Comparison of ENCODE assay signal across 1 cellular context in the genomic region with DNA sequence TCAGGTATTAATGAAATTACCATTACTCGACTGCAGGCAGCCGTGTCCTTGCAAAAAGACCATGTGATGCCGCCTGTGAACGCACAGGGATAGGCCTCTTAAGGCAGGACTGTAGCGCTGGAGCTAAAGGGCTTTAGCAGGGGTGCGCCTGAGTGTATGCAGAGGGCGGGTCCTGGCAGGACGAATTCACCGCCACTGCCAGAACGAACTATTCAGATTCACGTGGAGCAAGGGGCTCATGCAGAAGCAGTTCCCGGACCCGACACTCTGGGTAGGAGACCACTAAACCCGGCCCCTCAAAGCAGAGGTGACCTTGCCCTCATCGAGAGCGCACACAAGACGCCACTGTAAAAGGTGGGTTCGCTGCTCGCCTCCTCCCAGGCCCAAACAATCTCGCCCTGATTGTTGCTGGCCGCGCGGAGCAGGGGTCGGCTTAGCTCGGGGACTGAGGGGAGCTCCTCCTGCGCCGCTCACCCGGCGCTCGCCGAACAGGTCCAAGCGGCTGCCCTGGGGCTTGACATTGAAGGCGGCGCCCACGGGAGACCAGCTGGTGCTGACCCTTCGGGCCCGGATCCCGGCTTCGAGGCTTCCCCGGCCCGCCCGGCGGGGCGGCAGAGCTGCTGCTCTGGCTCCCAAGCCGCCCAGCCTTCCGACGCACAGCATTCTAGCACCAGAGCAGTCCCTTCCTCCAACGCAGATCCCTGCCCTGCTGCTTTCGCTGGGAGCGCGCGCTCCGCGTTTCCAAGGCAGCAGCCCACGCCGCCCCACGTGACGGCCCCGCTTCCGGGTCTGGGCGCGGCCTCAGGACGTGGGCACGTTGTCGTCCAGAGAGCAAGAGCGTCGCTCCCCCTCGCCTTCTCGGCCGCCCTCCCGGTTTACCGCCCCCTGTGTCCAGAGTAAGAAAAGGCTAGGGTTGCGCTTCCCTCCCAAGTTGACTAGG.
A peak's percentile ranks its signal among the peaks of the same experiment; 100 is the strongest.
TF ChIP-seq lines count a peak whose summit lies in the region.

A gene (minus strand): TSS at position 743 of the 940 bp plus-strand sequence. CDS start 80 bp downstream, at position 663.

TF ChIP-seq in HepG2, 621 proteins besides CTCF, POLR2A, EP300 and RAD21 (continued from another document and continues in another):
- TF ChIP-seq PRPF4 (IDR thresholded peaks at IDR 0.05; ENCODE audit: low read depth, low read length, poor library complexity, severe bottlenecking): no peak
- no peak; the same call in 1 of the 2 replicates for TF ChIP-seq KDM4B (CRISPR knock-in tag; IDR thresholded peaks at IDR 0.05)
- peak; percentile 38; the same call in 1 of the 2 replicates for TF ChIP-seq TSC22D2 (CRISPR knock-in tag; IDR thresholded peaks at IDR 0.05; ENCODE audit: borderline replicate concordance)
- no peak for TF ChIP-seq TCF12 (IDR thresholded peaks at IDR 0.05)
- TF ChIP-seq TCF12 (CRISPR knock-in tag; IDR thresholded peaks at IDR 0.05): no peak
- no peak for TF ChIP-seq ZNF563 (CRISPR knock-in tag; IDR thresholded peaks at IDR 0.05)
- TF ChIP-seq ZSCAN25 (CRISPR knock-in tag; IDR thresholded peaks at IDR 0.05): peak; percentile 82
- TF ChIP-seq HNRNPK (IDR thresholded peaks at IDR 0.05; ENCODE audit: low read depth, low read length, poor library complexity, severe bottlenecking): peak; percentile 33
- TF ChIP-seq PAF1 (CRISPR knock-in tag; IDR thresholded peaks at IDR 0.05): no peak
- no peak for TF ChIP-seq ZNF253 (CRISPR knock-in tag; IDR thresholded peaks at IDR 0.05; ENCODE audit: borderline replicate concordance)
- TF ChIP-seq RBM39 (IDR thresholded peaks at IDR 0.05; ENCODE audit: low read depth, low read length, poor library complexity, severe bottlenecking): peak; percentile 74
- peak; percentile 93; the same call in 1 of the 2 replicates for TF ChIP-seq ZNF788 (CRISPR knock-in tag; IDR thresholded peaks at IDR 0.05; ENCODE audit: borderline replicate concordance)
- no peak for TF ChIP-seq MAF1 (CRISPR knock-in tag; IDR thresholded peaks at IDR 0.05; ENCODE audit: borderline replicate concordance)
- no peak; the same call in 1 of the 2 replicates for TF ChIP-seq KDM5B (CRISPR knock-in tag; IDR thresholded peaks at IDR 0.05; ENCODE audit: borderline replicate concordance)
- TF ChIP-seq SRSF4 (IDR thresholded peaks at IDR 0.05; ENCODE audit: low read depth, low read length, poor library complexity, severe bottlenecking): no peak
- TF ChIP-seq SUZ12 (IDR thresholded peaks at IDR 0.05; ENCODE audit: low read depth, low read length): no peak
- peak; percentile 35; the same call in 1 of the 2 replicates for TF ChIP-seq ZNF33B (CRISPR knock-in tag; IDR thresholded peaks at IDR 0.05)
- TF ChIP-seq, protein P1, sequence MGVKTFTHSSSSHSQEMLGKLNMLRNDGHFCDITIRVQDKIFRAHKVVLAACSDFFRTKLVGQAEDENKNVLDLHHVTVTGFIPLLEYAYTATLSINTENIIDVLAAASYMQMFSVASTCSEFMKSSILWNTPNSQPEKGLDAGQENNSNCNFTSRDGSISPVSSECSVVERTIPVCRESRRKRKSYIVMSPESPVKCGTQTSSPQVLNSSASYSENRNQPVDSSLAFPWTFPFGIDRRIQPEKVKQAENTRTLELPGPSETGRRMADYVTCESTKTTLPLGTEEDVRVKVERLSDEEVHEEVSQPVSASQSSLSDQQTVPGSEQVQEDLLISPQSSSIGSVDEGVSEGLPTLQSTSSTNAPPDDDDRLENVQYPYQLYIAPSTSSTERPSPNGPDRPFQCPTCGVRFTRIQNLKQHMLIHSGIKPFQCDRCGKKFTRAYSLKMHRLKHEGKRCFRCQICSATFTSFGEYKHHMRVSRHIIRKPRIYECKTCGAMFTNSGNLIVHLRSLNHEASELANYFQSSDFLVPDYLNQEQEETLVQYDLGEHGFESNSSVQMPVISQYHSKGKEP (CRISPR knock-in tag; IDR thresholded peaks at IDR 0.05): no peak
- TF ChIP-seq, protein P2, sequence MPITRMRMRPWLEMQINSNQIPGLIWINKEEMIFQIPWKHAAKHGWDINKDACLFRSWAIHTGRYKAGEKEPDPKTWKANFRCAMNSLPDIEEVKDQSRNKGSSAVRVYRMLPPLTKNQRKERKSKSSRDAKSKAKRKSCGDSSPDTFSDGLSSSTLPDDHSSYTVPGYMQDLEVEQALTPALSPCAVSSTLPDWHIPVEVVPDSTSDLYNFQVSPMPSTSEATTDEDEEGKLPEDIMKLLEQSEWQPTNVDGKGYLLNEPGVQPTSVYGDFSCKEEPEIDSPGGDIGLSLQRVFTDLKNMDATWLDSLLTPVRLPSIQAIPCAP (CRISPR knock-in tag; IDR thresholded peaks at IDR 0.05; ENCODE audit: low read depth): no peak; the same call in 1 of the 2 replicates
- peak; percentile 93 for TF ChIP-seq TGIF2 (CRISPR knock-in tag; IDR thresholded peaks at IDR 0.05)
- no peak; the same call in 1 of the 2 replicates for TF ChIP-seq EHMT2 (IDR thresholded peaks at IDR 0.05; ENCODE audit: borderline replicate concordance, low read depth, low read length)
- TF ChIP-seq, protein P3, sequence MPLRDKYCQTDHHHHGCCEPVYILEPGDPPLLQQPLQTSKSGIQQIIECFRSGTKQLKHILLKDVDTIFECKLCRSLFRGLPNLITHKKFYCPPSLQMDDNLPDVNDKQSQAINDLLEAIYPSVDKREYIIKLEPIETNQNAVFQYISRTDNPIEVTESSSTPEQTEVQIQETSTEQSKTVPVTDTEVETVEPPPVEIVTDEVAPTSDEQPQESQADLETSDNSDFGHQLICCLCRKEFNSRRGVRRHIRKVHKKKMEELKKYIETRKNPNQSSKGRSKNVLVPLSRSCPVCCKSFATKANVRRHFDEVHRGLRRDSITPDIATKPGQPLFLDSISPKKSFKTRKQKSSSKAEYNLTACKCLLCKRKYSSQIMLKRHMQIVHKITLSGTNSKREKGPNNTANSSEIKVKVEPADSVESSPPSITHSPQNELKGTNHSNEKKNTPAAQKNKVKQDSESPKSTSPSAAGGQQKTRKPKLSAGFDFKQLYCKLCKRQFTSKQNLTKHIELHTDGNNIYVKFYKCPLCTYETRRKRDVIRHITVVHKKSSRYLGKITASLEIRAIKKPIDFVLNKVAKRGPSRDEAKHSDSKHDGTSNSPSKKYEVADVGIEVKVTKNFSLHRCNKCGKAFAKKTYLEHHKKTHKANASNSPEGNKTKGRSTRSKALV (CRISPR knock-in tag; IDR thresholded peaks at IDR 0.05): no peak
- no peak for TF ChIP-seq MTA1 (CRISPR knock-in tag; IDR thresholded peaks at IDR 0.05; ENCODE audit: borderline replicate concordance)
- peak; percentile 99 for TF ChIP-seq ZMYM4 (CRISPR knock-in tag; IDR thresholded peaks at IDR 0.05)
- TF ChIP-seq ZNF589 (CRISPR knock-in tag; conservative IDR thresholded peaks at IDR 0.05): no peak
- peak; percentile 97 for TF ChIP-seq KMT2B (CRISPR knock-in tag; IDR thresholded peaks at IDR 0.05)
- TF ChIP-seq CHCHD3 (CRISPR knock-in tag; IDR thresholded peaks at IDR 0.05): no peak
- TF ChIP-seq CBFB (CRISPR knock-in tag; IDR thresholded peaks at IDR 0.05): peak; percentile 96
- TF ChIP-seq, protein P4, sequence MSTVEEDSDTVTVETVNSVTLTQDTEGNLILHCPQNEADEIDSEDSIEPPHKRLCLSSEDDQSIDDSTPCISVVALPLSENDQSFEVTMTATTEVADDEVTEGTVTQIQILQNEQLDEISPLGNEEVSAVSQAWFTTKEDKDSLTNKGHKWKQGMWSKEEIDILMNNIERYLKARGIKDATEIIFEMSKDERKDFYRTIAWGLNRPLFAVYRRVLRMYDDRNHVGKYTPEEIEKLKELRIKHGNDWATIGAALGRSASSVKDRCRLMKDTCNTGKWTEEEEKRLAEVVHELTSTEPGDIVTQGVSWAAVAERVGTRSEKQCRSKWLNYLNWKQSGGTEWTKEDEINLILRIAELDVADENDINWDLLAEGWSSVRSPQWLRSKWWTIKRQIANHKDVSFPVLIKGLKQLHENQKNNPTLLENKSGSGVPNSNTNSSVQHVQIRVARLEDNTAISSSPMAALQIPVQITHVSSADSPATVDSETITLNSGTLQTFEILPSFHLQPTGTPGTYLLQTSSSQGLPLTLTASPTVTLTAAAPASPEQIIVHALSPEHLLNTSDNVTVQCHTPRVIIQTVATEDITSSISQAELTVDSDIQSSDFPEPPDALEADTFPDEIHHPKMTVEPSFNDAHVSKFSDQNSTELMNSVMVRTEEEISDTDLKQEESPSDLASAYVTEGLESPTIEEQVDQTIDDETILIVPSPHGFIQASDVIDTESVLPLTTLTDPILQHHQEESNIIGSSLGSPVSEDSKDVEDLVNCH (CRISPR knock-in tag; IDR thresholded peaks at IDR 0.05): no peak
- peak; percentile 100 for TF ChIP-seq SAP130 (CRISPR knock-in tag; IDR thresholded peaks at IDR 0.05; ENCODE audit: low read depth)
- no peak for TF ChIP-seq MAFG (CRISPR knock-in tag; IDR thresholded peaks at IDR 0.05)
- TF ChIP-seq RXRA (CRISPR knock-in tag; IDR thresholded peaks at IDR 0.05): peak; percentile 50
- no peak for TF ChIP-seq TCF7L2 (IDR thresholded peaks at IDR 0.05; ENCODE audit: low read depth, low read length)
- TF ChIP-seq ZNF343 (CRISPR knock-in tag; IDR thresholded peaks at IDR 0.05): 0 out of 2 replicates have a peak, but pooled peaks have one; percentile 56
- TF ChIP-seq ZNF101 (CRISPR knock-in tag; IDR thresholded peaks at IDR 0.05; ENCODE audit: borderline replicate concordance, low read depth): no peak
- TF ChIP-seq EED (CRISPR knock-in tag; IDR thresholded peaks at IDR 0.05): no peak
- TF ChIP-seq ZNF121 (CRISPR knock-in tag; IDR thresholded peaks at IDR 0.05): no peak
- 0 out of 2 replicates have a peak, but pooled peaks have one; percentile 35 for TF ChIP-seq STAT5B (CRISPR knock-in tag; IDR thresholded peaks at IDR 0.05)
- TF ChIP-seq ZNF749 (CRISPR knock-in tag; IDR thresholded peaks at IDR 0.05; ENCODE audit: borderline replicate concordance): no peak
- TF ChIP-seq ZNF20 (CRISPR knock-in tag; IDR thresholded peaks at IDR 0.05): no peak
- 0 out of 2 replicates have a peak, but pooled peaks have one; percentile 21 for TF ChIP-seq ZFP1 (CRISPR knock-in tag; IDR thresholded peaks at IDR 0.05)
- TF ChIP-seq, protein P5, sequence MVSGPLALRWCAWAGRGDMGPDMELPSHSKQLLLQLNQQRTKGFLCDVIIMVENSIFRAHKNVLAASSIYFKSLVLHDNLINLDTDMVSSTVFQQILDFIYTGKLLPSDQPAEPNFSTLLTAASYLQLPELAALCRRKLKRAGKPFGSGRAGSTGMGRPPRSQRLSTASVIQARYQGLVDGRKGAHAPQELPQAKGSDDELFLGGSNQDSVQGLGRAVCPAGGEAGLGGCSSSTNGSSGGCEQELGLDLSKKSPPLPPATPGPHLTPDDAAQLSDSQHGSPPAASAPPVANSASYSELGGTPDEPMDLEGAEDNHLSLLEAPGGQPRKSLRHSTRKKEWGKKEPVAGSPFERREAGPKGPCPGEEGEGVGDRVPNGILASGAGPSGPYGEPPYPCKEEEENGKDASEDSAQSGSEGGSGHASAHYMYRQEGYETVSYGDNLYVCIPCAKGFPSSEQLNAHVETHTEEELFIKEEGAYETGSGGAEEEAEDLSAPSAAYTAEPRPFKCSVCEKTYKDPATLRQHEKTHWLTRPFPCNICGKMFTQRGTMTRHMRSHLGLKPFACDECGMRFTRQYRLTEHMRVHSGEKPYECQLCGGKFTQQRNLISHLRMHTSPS (CRISPR knock-in tag; IDR thresholded peaks at IDR 0.05; ENCODE audit: low read depth): no peak
- TF ChIP-seq ZNF766 (CRISPR knock-in tag; IDR thresholded peaks at IDR 0.05; ENCODE audit: borderline replicate concordance): 0 out of 2 replicates have a peak, but pooled peaks have one; percentile 30
- TF ChIP-seq, protein P6, sequence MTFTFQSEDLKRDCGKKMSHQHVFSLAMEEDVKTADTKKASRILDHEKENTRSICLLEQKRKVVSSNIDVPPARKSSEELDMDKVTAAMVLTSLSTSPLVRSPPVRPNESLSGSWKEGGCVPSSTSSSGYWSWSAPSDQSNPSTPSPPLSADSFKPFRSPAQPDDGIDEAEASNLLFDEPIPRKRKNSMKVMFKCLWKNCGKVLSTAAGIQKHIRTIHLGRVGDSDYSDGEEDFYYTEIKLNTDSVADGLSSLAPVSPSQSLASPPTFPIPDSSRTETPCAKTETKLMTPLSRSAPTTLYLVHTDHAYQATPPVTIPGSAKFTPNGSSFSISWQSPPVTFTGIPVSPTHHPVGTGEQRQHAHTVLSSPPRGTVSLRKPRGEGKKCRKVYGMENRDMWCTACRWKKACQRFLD (CRISPR knock-in tag; IDR thresholded peaks at IDR 0.05; ENCODE audit: borderline replicate concordance): no peak
- TF ChIP-seq, protein P7, sequence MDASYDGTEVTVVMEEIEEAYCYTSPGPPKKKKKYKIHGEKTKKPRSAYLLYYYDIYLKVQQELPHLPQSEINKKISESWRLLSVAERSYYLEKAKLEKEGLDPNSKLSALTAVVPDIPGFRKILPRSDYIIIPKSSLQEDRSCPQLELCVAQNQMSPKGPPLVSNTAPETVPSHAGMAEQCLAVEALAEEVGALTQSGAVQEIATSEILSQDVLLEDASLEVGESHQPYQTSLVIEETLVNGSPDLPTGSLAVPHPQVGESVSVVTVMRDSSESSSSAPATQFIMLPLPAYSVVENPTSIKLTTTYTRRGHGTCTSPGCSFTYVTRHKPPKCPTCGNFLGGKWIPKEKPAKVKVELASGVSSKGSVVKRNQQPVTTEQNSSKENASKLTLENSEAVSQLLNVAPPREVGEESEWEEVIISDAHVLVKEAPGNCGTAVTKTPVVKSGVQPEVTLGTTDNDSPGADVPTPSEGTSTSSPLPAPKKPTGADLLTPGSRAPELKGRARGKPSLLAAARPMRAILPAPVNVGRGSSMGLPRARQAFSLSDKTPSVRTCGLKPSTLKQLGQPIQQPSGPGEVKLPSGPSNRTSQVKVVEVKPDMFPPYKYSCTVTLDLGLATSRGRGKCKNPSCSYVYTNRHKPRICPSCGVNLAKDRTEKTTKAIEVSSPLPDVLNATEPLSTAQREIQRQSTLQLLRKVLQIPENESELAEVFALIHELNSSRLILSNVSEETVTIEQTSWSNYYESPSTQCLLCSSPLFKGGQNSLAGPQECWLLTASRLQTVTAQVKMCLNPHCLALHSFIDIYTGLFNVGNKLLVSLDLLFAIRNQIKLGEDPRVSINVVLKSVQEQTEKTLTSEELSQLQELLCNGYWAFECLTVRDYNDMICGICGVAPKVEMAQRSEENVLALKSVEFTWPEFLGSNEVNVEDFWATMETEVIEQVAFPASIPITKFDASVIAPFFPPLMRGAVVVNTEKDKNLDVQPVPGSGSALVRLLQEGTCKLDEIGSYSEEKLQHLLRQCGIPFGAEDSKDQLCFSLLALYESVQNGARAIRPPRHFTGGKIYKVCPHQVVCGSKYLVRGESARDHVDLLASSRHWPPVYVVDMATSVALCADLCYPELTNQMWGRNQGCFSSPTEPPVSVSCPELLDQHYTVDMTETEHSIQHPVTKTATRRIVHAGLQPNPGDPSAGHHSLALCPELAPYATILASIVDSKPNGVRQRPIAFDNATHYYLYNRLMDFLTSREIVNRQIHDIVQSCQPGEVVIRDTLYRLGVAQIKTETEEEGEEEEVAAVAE (CRISPR knock-in tag; IDR thresholded peaks at IDR 0.05; ENCODE audit: borderline replicate concordance): peak; percentile 52; the same call in 1 of the 2 replicates
- TF ChIP-seq HDAC6 (IDR thresholded peaks at IDR 0.05; ENCODE audit: low read depth, low read length): no peak
- TF ChIP-seq NFE2 (CRISPR knock-in tag; IDR thresholded peaks at IDR 0.05): no peak
- no peak for TF ChIP-seq SMARCC2 (IDR thresholded peaks at IDR 0.05)
- TF ChIP-seq, protein P8, sequence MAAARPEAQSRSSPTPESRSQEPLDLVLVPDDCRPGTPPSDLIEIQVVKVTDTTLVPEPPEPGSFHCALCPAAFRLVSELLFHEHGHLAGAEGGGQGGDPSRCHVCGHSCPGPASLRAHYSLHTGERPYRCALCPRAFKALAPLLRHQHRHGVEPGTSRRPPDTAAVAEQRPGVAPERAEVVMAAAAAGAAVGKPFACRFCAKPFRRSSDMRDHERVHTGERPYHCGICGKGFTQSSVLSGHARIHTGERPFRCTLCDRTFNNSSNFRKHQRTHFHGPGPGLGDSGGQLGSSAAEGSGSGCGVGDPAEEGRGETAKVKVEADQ (CRISPR knock-in tag; IDR thresholded peaks at IDR 0.05; ENCODE audit: borderline replicate concordance): 0 out of 2 replicates have a peak, but pooled peaks have one; percentile 54
- peak; percentile 9; the same call in 1 of the 2 replicates for TF ChIP-seq CEBPG (CRISPR knock-in tag; IDR thresholded peaks at IDR 0.05)
